In genomic region chr5:151224372-151224771, GRCh38 we compare ENCODE assay signal across 7 cellular contexts. TPM values are rescaled to one million over a fixed set of nuclear protein-coding genes. Genes with fewer than 3 reads are reported as not detected.
DNase-seq lines count a peak whose midpoint lies in the region; ATAC-seq and TF ChIP-seq lines count a peak whose summit lies in the region.

No MANE protein-coding gene starts in this region.

- DNase-seq in breast epithelium (ENCODE audit: low spot score in 2 of 2) (no peak), NCI-H187 (lab: John Stamatoyannopoulos, UW) (no peak)
- no peak for DNase-seq in activated CD4-positive, CD25-positive, alpha-beta regulatory T cell (lab: John Stamatoyannopoulos, UW)

- H3K4me3 ChIP-seq in HUES48 (ENCODE audit: low read depth, low read length) (0 out of 2 replicates have a peak overlapping the region, but pooled peaks have one; percentile 78), breast epithelium (peak overlapping the region; percentile 64 to 91 (median 83)), rectal smooth muscle tissue (ENCODE audit: low read length) (peak overlapping the region; percentile 79)

- no peak overlapping the region for H3K9ac ChIP-seq in HUES48 (ENCODE audit: low read depth, low read length)
- H3K9ac ChIP-seq in rectal smooth muscle tissue (ENCODE audit: low read length): no peak overlapping the region

- H3K4me1 ChIP-seq in HUES48 (ENCODE audit: control insufficient read depth, insufficient read depth, low read length) (peaks cover 16% of the 10 kb centered on the region), breast epithelium (peaks cover 0 to 5% of the 10 kb centered on the region in 2 donors), rectal smooth muscle tissue (ENCODE audit: control insufficient read depth, insufficient read depth, low read length) (peaks cover 21% of the 10 kb centered on the region)

- no peak for TF ChIP-seq POLR2A in breast epithelium (IDR thresholded peaks at IDR 0.05)

- no peak for TF ChIP-seq CTCF in breast epithelium (IDR thresholded peaks at IDR 0.05)

- H3K36me3 ChIP-seq in HUES48 (ENCODE audit: control insufficient read depth, insufficient read depth, low read length) (no peaks in the 10 kb centered on the region), breast epithelium (no peaks in the 10 kb centered on the region), rectal smooth muscle tissue (ENCODE audit: control insufficient read depth, insufficient read depth, low read length) (no peaks in the 10 kb centered on the region)

- ATAC-seq in GM19395 (IDR thresholded peaks at IDR 0.05; ENCODE audit: unreplicated experiment) (peak; percentile 47), GM21737 (IDR thresholded peaks at IDR 0.05; ENCODE audit: unreplicated experiment) (no peak)

- peaks cover 14% of the 10 kb centered on the region; the same call in 1 of the 2 replicates for H3K27me3 ChIP-seq in HUES48 (ENCODE audit: control insufficient read depth, insufficient read depth, low read length)
- no peaks in the 10 kb centered on the region for H3K27me3 ChIP-seq in breast epithelium
- H3K27me3 ChIP-seq in rectal smooth muscle tissue (ENCODE audit: control insufficient read depth, insufficient read depth, low read length): no peaks in the 10 kb centered on the region

- intact Hi-C loops in breast epithelium (cut with DNase I; ENCODE audit: low total_unique reads): no loop called here

- H3K9me3 ChIP-seq in HUES48 (ENCODE audit: control insufficient read depth, insufficient read depth, low read length): no peaks in the 10 kb centered on the region
- H3K9me3 ChIP-seq in breast epithelium: no peaks in the 10 kb centered on the region

- no peak overlapping the region for H3K27ac ChIP-seq in HUES48 (ENCODE audit: low read depth, low read length)
- H3K27ac ChIP-seq in breast epithelium: no peak overlapping the region
- H3K27ac ChIP-seq in rectal smooth muscle tissue (ENCODE audit: low read depth, low read length): peak overlapping the region; percentile 56

RNA-seq across cellular contexts. Expression of gene CCDC69, which starts 0.5 kb away (rescaled TPM):
- total RNA-seq in breast epithelium: 100 to 1,000 TPM in 1 of 3 donors, 10 to 100 TPM in 2; 47.4 to 201 (median 97.0) TPM

RNA-seq across cellular contexts. Expression of gene GM2A, which starts 28.6 kb away (rescaled TPM):
- total RNA-seq in breast epithelium: 10 to 100 TPM; 35.1 to 58.0 (median 43.8) TPM
